In the genomic region with DNA sequence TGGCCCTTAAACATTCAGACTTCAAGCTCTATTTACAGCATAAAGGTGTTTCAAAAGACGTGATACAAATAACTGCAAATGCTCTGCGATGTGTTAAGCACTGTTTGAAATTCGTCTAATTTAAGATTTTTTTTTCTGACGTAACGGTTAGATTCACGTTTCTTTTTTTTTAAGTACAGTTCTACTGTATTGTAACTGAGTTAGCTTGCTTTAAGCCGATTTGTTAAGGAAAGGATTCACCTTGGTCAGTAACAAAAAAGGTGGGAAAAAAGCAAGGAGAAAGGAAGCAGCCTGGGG, we compare ENCODE assay signal across 10 cellular contexts. TPM values are rescaled to one million over a fixed set of nuclear protein-coding genes. Genes with fewer than 3 reads are reported as not detected.
A peak's percentile ranks its signal among the peaks of the same experiment; 100 is the strongest.
DNase-seq lines count a peak whose midpoint lies in the region; ATAC-seq and TF ChIP-seq lines count a peak whose summit lies in the region.
"Had no signal": no experiment of that assay in that cellular context is flagged by ENCODE, and none has a peak within 500 bp of the region (broad histone marks: within the 10 kb centered on the region; RNA-seq: fewer than 3 reads in every experiment).

No MANE protein-coding gene starts in this region.

- H3K4me3 Mint-ChIP-seq in IgD-negative memory B cell (peak overlapping the region; percentile 78 to 97 (median 84)), nephron progenitor cell (peak overlapping the region; percentile 77)

- peaks cover 4 to 14% (median 12%) of the 10 kb centered on the region in 3 donors for H3K4me1 Mint-ChIP-seq in IgD-negative memory B cell
- H3K4me1 Mint-ChIP-seq in nephron progenitor cell, result peaks cover 18% of the 10 kb centered on the region

- H3K9me3 Mint-ChIP-seq in IgD-negative memory B cell, result peaks cover 0 to 2% (median 0%) of the 10 kb centered on the region in 3 donors
- H3K9me3 Mint-ChIP-seq in nephron progenitor cell, result peaks cover 9% of the 10 kb centered on the region

- H3K27ac ChIP-seq in dorsolateral prefrontal cortex, result peak overlapping the region in 58 of 59 donors; percentile 58 to 99 (median 92)

- TF ChIP-seq CTCF in BE2C (IDR thresholded peaks at IDR 0.05; ENCODE audit: low read depth, low read length) (no peak), dorsolateral prefrontal cortex (IDR thresholded peaks at IDR 0.05 in 54 of 56, conservative IDR thresholded peaks at IDR 0.05 in 2 of 56; ENCODE audit: low read depth in 1 of 56, partially characterized antibody in 56 of 56) (no peak), nephron progenitor cell (IDR thresholded peaks at IDR 0.05) (no peak)

- no peaks in the 10 kb centered on the region for H3K9me3 ChIP-seq in BE2C

- H3K4me1 ChIP-seq in BE2C, result no peaks in the 10 kb centered on the region

- ATAC-seq in HG03159 (IDR thresholded peaks at IDR 0.05; ENCODE audit: unreplicated experiment), result no peak

- H3K27me3 Mint-ChIP-seq in IgD-negative memory B cell, result peaks cover 18% of the 10 kb centered on the region
- peaks cover 96% of the 10 kb centered on the region for H3K27me3 Mint-ChIP-seq in nephron progenitor cell (ENCODE audit: low read depth, poor library complexity)

- DNase-seq in BE2C, result no peak
- DNase-seq in dorsolateral prefrontal cortex, result no peak
- DNase-seq in nephron progenitor cell, result no peak
- no peak for DNase-seq in NCI-H1417 treated with DMSO at 0.1 percent for 48 hours (lab: John Stamatoyannopoulos, UW)
- no peak for DNase-seq in cerebellum (ENCODE audit: low spot score)
- DNase-seq in GDM1 (lab: John Stamatoyannopoulos, UW), result no peak

- H3K27ac Mint-ChIP-seq in IgD-negative memory B cell, result peak overlapping the region in 2 of 3 donors; percentile 61 to 83
- H3K27ac Mint-ChIP-seq in nephron progenitor cell, result no peak overlapping the region

- H3K4me3 ChIP-seq in BE2C (ENCODE audit: low read depth, low read length) (peak overlapping the region; percentile 56), dorsolateral prefrontal cortex (peak overlapping the region; percentile 64 to 99 (median 95))

- peaks cover 3% of the 10 kb centered on the region for H3K36me3 Mint-ChIP-seq in IgD-negative memory B cell
- no peaks in the 10 kb centered on the region for H3K36me3 Mint-ChIP-seq in nephron progenitor cell (ENCODE audit: low read depth)

- intact Hi-C loops in dorsolateral prefrontal cortex (cut with DNase I), result loop anchor here (1.0 to 2.0 kb wide), 3 partner anchors 45 to 56 kb away; no protein-coding TSS in a partner anchor

- H3K27me3 ChIP-seq in BE2C (peaks cover 4% of the 10 kb centered on the region), dorsolateral prefrontal cortex (peaks cover 0 to 5% (median 0%) of the 10 kb centered on the region in 45 donors)

- H3K36me3 ChIP-seq in BE2C, result no peaks in the 10 kb centered on the region

RNA-seq across cellular contexts. Expression of a gene that starts 0.7 kb away (rescaled TPM):
- 43.2 TPM for polyA plus RNA-seq in BE2C (2012; ENCODE audit: insufficient read depth, insufficient read length, low read depth)
- not detected for polyA plus RNA-seq in IgD-negative memory B cell
- total RNA-seq in dorsolateral prefrontal cortex, result 100 to 1,000 TPM; 323 to 524 (median 437) TPM
- total RNA-seq in cerebellum, result 90.3 TPM

RNA-seq across cellular contexts. Expression of a gene that starts 49.0 kb away (rescaled TPM):
- polyA plus RNA-seq in BE2C (2012; ENCODE audit: insufficient read depth, insufficient read length, low read depth), result not detected
- polyA plus RNA-seq in IgD-negative memory B cell, result not detected
- 1 to 10 TPM in 59 of 120 experiments, under 1 TPM in 58, not detected in 3; 0.14 to 4.9 (median 1.0) TPM for total RNA-seq in dorsolateral prefrontal cortex
- 0.18 TPM for total RNA-seq in cerebellum
- total RNA-seq: myocyte, SK-MEL-5 had no signal
